9 cellular contexts compared by ENCODE assay signal in genomic region chr6:52537001-52537753, GRCh38. TPM values are rescaled to one million over a fixed set of nuclear protein-coding genes. Genes with fewer than 3 reads are reported as not detected.
DNase-seq lines count a peak whose midpoint lies in the region; ATAC-seq, FAIRE-seq and TF ChIP-seq lines count a peak whose summit lies in the region.
"Had no signal": no experiment of that assay in that cellular context is flagged by ENCODE, and none has a peak within 500 bp of the region (broad histone marks: within the 10 kb centered on the region; RNA-seq: fewer than 3 reads in every experiment).

No MANE protein-coding gene starts in this region.

- no peak for FAIRE-seq in pancreas (lab: Jason Lieb, UNC)

- ATAC-seq in CD4-positive, CD25-positive, alpha-beta regulatory T cell (ENCODE audit: low read depth in 2 of 2) = peak; percentile 22 to 41
- ATAC-seq in GM19372 (IDR thresholded peaks at IDR 0.05; ENCODE audit: low read depth, unreplicated experiment) (peak; percentile 63), HG03280 (IDR thresholded peaks at IDR 0.05; ENCODE audit: unreplicated experiment) (peak; percentile 38), left colon (no peak), pancreas (no peak)

- H3K4me3 ChIP-seq in CD4-positive, CD25-positive, alpha-beta regulatory T cell (ENCODE audit: low read depth, low read length) = no peak overlapping the region
- no peak overlapping the region for H3K4me3 ChIP-seq in pancreas

- peaks cover 9% of the 10 kb centered on the region for H3K4me1 ChIP-seq in CD4-positive, CD25-positive, alpha-beta regulatory T cell (ENCODE audit: control insufficient read depth, insufficient read depth, low read length, poor library complexity, severe bottlenecking)
- H3K4me1 ChIP-seq in pancreas = no peaks in the 10 kb centered on the region

- peaks cover 3% of the 10 kb centered on the region for H3K36me3 ChIP-seq in CD4-positive, CD25-positive, alpha-beta regulatory T cell (ENCODE audit: control insufficient read depth, insufficient read depth, low read length)
- no peaks in the 10 kb centered on the region for H3K36me3 ChIP-seq in pancreas

- H3K27me3 Mint-ChIP-seq in CD4-positive, CD25-positive, alpha-beta regulatory T cell = no peaks in the 10 kb centered on the region
- no peaks in the 10 kb centered on the region for H3K27me3 Mint-ChIP-seq in chondrocyte (ENCODE audit: low read depth)

- no peak overlapping the region for H3K27ac ChIP-seq in CD4-positive, CD25-positive, alpha-beta regulatory T cell (ENCODE audit: insufficient read depth, low read length, poor library complexity, severe bottlenecking)
- no peak overlapping the region for H3K27ac ChIP-seq in pancreas
- H3K27ac ChIP-seq: neutrophil had no signal

- no peak for TF ChIP-seq CTCF in chondrocyte (IDR thresholded peaks at IDR 0.05)
- no peak for TF ChIP-seq CTCF in pancreas (IDR thresholded peaks at IDR 0.05)

- H3K27ac Mint-ChIP-seq in CD4-positive, CD25-positive, alpha-beta regulatory T cell = peak overlapping the region; percentile 13 to 39 (median 19)
- H3K27ac Mint-ChIP-seq in chondrocyte (ENCODE audit: unreplicated experiment) = peak overlapping the region; percentile 95

- peaks cover 9% of the 10 kb centered on the region for H3K36me3 Mint-ChIP-seq in CD4-positive, CD25-positive, alpha-beta regulatory T cell
- peaks cover 16% of the 10 kb centered on the region for H3K36me3 Mint-ChIP-seq in chondrocyte (ENCODE audit: low read depth)

- H3K4me1 Mint-ChIP-seq in CD4-positive, CD25-positive, alpha-beta regulatory T cell = peaks cover 17 to 38% (median 31%) of the 10 kb centered on the region in 4 donors
- peaks cover 83% of the 10 kb centered on the region for H3K4me1 Mint-ChIP-seq in chondrocyte (ENCODE audit: low read depth)

- H3K27me3 ChIP-seq in CD4-positive, CD25-positive, alpha-beta regulatory T cell (ENCODE audit: control insufficient read depth, insufficient read depth, low read length) = no peaks in the 10 kb centered on the region
- no peaks in the 10 kb centered on the region for H3K27me3 ChIP-seq in pancreas
- H3K27me3 ChIP-seq: neutrophil had no signal

- no peak overlapping the region for H3K4me3 Mint-ChIP-seq in CD4-positive, CD25-positive, alpha-beta regulatory T cell
- H3K4me3 Mint-ChIP-seq in chondrocyte (ENCODE audit: unreplicated experiment) = no peak overlapping the region

- H3K9me3 ChIP-seq in CD4-positive, CD25-positive, alpha-beta regulatory T cell (ENCODE audit: control insufficient read depth in 2 of 2, low read length in 2 of 2) = no peaks in the 10 kb centered on the region
- no peaks in the 10 kb centered on the region for H3K9me3 ChIP-seq in pancreas
- H3K9me3 ChIP-seq: neutrophil had no signal

- peak in 1 of 3 donors; percentile 26 for DNase-seq in CD4-positive, CD25-positive, alpha-beta regulatory T cell
- no peak for DNase-seq in chondrocyte (ENCODE audit: low spot score)
- DNase-seq in COR-L47 (lab: John Stamatoyannopoulos, UW) = no peak
- DNase-seq in HT-29 (ENCODE audit: low spot score) = no peak
- DNase-seq in left colon = no peak
- DNase-seq in pancreas = no peak

- WGBS in pancreas, 2 donors = 87 to 91% methylated on average over 8 of the region's 8 CpGs

- intact Hi-C loops in left colon (cut with DNase I, micrococcal nuclease) (no loop called here), pancreas (cut with DNase I) (no loop called here)

- H3K9me3 Mint-ChIP-seq in CD4-positive, CD25-positive, alpha-beta regulatory T cell = no peaks in the 10 kb centered on the region
- no peaks in the 10 kb centered on the region for H3K9me3 Mint-ChIP-seq in chondrocyte (ENCODE audit: low read depth)

RNA-seq across cellular contexts. Expression of gene TRAM2, which starts 39.7 kb away (rescaled TPM):
- 12.0 TPM for total RNA-seq in CD4-positive, CD25-positive, alpha-beta regulatory T cell
- polyA plus RNA-seq in CD4-positive, CD25-positive, alpha-beta regulatory T cell = 1 to 10 TPM; 3.2 to 4.5 (median 3.7) TPM
- 159 to 178 TPM (median 159 TPM) in 3 replicates for total RNA-seq in chondrocyte
- total RNA-seq in HT-29 (2014; rRNA removed; shearing (Covaris generic)) = 4.1 and 4.6 TPM in 2 replicates
- 10 to 100 TPM; 15.3 to 23.7 TPM for total RNA-seq in left colon
- total RNA-seq in pancreas = 10 to 100 TPM in 1 of 6 donors, 1 to 10 TPM in 5; 3.9 to 11.2 (median 6.1) TPM
- polyA plus RNA-seq in pancreas = 1 to 10 TPM; 1.9 to 3.2 TPM

Comparison
In these comparisons a context has a peak if more than half of its experiments do, and no peak if none do; other contexts are left out.
1. ATAC-seq: peak in CD4-positive, CD25-positive, alpha-beta regulatory T cell (2 of 2), GM19372 (single experiment) and HG03280 (single experiment); none in left colon (single experiment) and pancreas (0 of 4).